Comparison of ENCODE assay signal across 11 cellular contexts in genomic region chr5:161535762-161536161, GRCh38. TPM values are rescaled to one million over a fixed set of nuclear protein-coding genes. Genes with fewer than 3 reads are reported as not detected.
DNase-seq lines count a peak whose midpoint lies in the region; ATAC-seq and TF ChIP-seq lines count a peak whose summit lies in the region.
"Had no signal": no experiment of that assay in that cellular context is flagged by ENCODE, and none has a peak within 500 bp of the region (broad histone marks: within the 10 kb centered on the region; RNA-seq: fewer than 3 reads in every experiment).

No MANE protein-coding gene starts in this region.

- H3K9ac ChIP-seq in KMS-11 (no peak overlapping the region), mesendoderm (ENCODE audit: low read length) (no peak overlapping the region)

- no peaks in the 10 kb centered on the region for H3K36me3 ChIP-seq in KMS-11 (ENCODE audit: insufficient read depth)
- H3K36me3 ChIP-seq in mesendoderm (ENCODE audit: control insufficient read depth, insufficient read depth, low read length), result no peaks in the 10 kb centered on the region

- TF ChIP-seq CTCF in KMS-11 (conservative IDR thresholded peaks at IDR 0.05; ENCODE audit: low read depth, low read length) (peak; percentile 45; the same call in 1 of the 2 replicates), HFFc6 (IDR thresholded peaks at IDR 0.05) (no peak), mesothelial cell of epicardium (IDR thresholded peaks at IDR 0.05; ENCODE audit: unreplicated experiment) (no peak)

- H3K4ac ChIP-seq in mesendoderm (ENCODE audit: low read depth, low read length), result no peak overlapping the region

- H3K79me1 ChIP-seq in mesendoderm (ENCODE audit: low read length), result no peaks in the 10 kb centered on the region

- no peaks in the 10 kb centered on the region for H3K4me1 Mint-ChIP-seq in HFFc6 (ENCODE audit: low read depth)
- H3K4me1 Mint-ChIP-seq in mesothelial cell of epicardium, result no peaks in the 10 kb centered on the region
- H3K4me1 Mint-ChIP-seq: naive thymus-derived CD4-positive, alpha-beta T cell had no signal

- H3K27ac Mint-ChIP-seq in HFFc6 (no peak overlapping the region), mesothelial cell of epicardium (no peak overlapping the region)
- H3K27ac Mint-ChIP-seq: naive thymus-derived CD4-positive, alpha-beta T cell had no signal

- H3K4me3 ChIP-seq in KMS-11 (IDR thresholded peaks at IDR 0.05; ENCODE audit: insufficient read depth, low read depth, low read length) (no peak overlapping the region), mesendoderm (ENCODE audit: low read length) (no peak overlapping the region)

- no peaks in the 10 kb centered on the region for H3K27me3 ChIP-seq in KMS-11 (ENCODE audit: insufficient read depth, low read depth)
- H3K27me3 ChIP-seq in mesendoderm (ENCODE audit: insufficient read depth, low read length, poor library complexity), result no peaks in the 10 kb centered on the region

- no peak overlapping the region for H2BK5ac ChIP-seq in mesendoderm (ENCODE audit: low read length)

- H3K4me2 ChIP-seq in KMS-11, result no peak overlapping the region
- H3K4me2 ChIP-seq in mesendoderm (ENCODE audit: low read length), result no peak overlapping the region

- DNase-seq in mesendoderm, result peak; percentile 49
- no peak for DNase-seq in HFFc6
- no peak for DNase-seq in AG20443 (ENCODE audit: low spot score)
- DNase-seq in mesothelial cell of epicardium (ENCODE audit: low spot score in 2 of 2, unreplicated experiment in 2 of 2), result no peak
- no peak for DNase-seq in NCI-H2029 (lab: John Stamatoyannopoulos, UW)
- DNase-seq: amygdala; naive thymus-derived CD4-positive, alpha-beta T cell had no signal

- H3K27me3 Mint-ChIP-seq in HFFc6 (ENCODE audit: insufficient read depth), result no peaks in the 10 kb centered on the region
- peaks cover 15% of the 10 kb centered on the region for H3K27me3 Mint-ChIP-seq in mesothelial cell of epicardium (ENCODE audit: low read depth)

- H2AFZ ChIP-seq in KMS-11 (ENCODE audit: low read depth), result no peak overlapping the region

- H3K79me2 ChIP-seq in KMS-11 (ENCODE audit: insufficient read depth, low read depth), result no peaks in the 10 kb centered on the region
- H3K79me2 ChIP-seq in mesendoderm (ENCODE audit: control insufficient read depth, insufficient read depth, low read length), result no peaks in the 10 kb centered on the region

- no peak overlapping the region for H2AK5ac ChIP-seq in mesendoderm (ENCODE audit: low read length)

- no peak overlapping the region for H4K5ac ChIP-seq in mesendoderm (ENCODE audit: low read length)

- no peaks in the 10 kb centered on the region for H4K20me1 ChIP-seq in KMS-11 (ENCODE audit: insufficient read depth)

- H3K18ac ChIP-seq in mesendoderm (ENCODE audit: low read length), result no peak overlapping the region

- H2BK120ac ChIP-seq in mesendoderm (ENCODE audit: low read depth, low read length), result no peak overlapping the region

- H2BK15ac ChIP-seq in mesendoderm (replicated peaks; ENCODE audit: low read depth), result no peak overlapping the region

- peaks cover 40% of the 10 kb centered on the region for H3K4me1 ChIP-seq in KMS-11 (ENCODE audit: low read depth, poor library complexity, severe bottlenecking)
- H3K4me1 ChIP-seq in mesendoderm (ENCODE audit: control insufficient read depth, low read depth, low read length), result no peaks in the 10 kb centered on the region

- WGBS in mesendoderm (ENCODE audit: extremely low coverage, insufficient coverage, low lambda C conversion rate), result no CpG with 5 or more reads among the region's 2 CpGs

- H3K27ac ChIP-seq in KMS-11 (no peak overlapping the region), mesendoderm (ENCODE audit: low read depth, low read length) (no peak overlapping the region)

- H3K9me3 Mint-ChIP-seq in HFFc6 (peaks cover 19% of the 10 kb centered on the region), mesothelial cell of epicardium (no peaks in the 10 kb centered on the region)

- no peak overlapping the region for H3K56ac ChIP-seq in mesendoderm (ENCODE audit: low read length)

- no peak overlapping the region for H4K8ac ChIP-seq in mesendoderm (ENCODE audit: low read depth, low read length)

- ATAC-seq in GM18508 (IDR thresholded peaks at IDR 0.05; ENCODE audit: insufficient read depth, unreplicated experiment) (peak; percentile 53), GM21717 (IDR thresholded peaks at IDR 0.05; ENCODE audit: unreplicated experiment) (peak; percentile 85)
- ATAC-seq: naive thymus-derived CD4-positive, alpha-beta T cell had no signal

- H3K36me3 Mint-ChIP-seq in HFFc6 (ENCODE audit: low read depth), result no peaks in the 10 kb centered on the region
- no peaks in the 10 kb centered on the region for H3K36me3 Mint-ChIP-seq in mesothelial cell of epicardium
- H3K36me3 Mint-ChIP-seq: naive thymus-derived CD4-positive, alpha-beta T cell had no signal

- H3K4me3 Mint-ChIP-seq in HFFc6 (no peak overlapping the region), mesothelial cell of epicardium (no peak overlapping the region)
- H3K4me3 Mint-ChIP-seq: naive thymus-derived CD4-positive, alpha-beta T cell had no signal

- no peak overlapping the region for H3K23ac ChIP-seq in mesendoderm (ENCODE audit: low read length)

RNA-seq across cellular contexts. Expression of gene GABRB2, which starts 10.8 kb away (rescaled TPM):
- 15.0 TPM for polyA plus RNA-seq in mesendoderm (2013, experiment 1 of 2)
- polyA plus RNA-seq in mesendoderm (2013, experiment 2 of 2), result 13.0 TPM
- total RNA-seq in HFFc6 (2021; fragmentation: NEBNext Ultra II Directional; extraction: Animal tissue kit (Norgen Biotek cat#: 25700)), result not detected
- total RNA-seq in mesothelial cell of epicardium, result 0.75 to 0.78 TPM (median 0.76 TPM) in 3 replicates
- total RNA-seq: naive thymus-derived CD4-positive, alpha-beta T cell; NCI-H460 had no signal
- polyA plus RNA-seq: naive thymus-derived CD4-positive, alpha-beta T cell had no signal
